8 cellular contexts compared by ENCODE assay signal in genomic region chr12:130871286-130872178, GRCh38. TPM values are rescaled to one million over a fixed set of nuclear protein-coding genes. Genes with fewer than 3 reads are reported as not detected.
DNase-seq lines count a peak whose midpoint lies in the region; ATAC-seq and TF ChIP-seq lines count a peak whose summit lies in the region.

RAN (plus strand) TSS chr12:130872066; CDS start chr12:130872594, 528 bp downstream.

- H3K27me3 ChIP-seq in parathyroid adenoma (ENCODE audit: control insufficient read depth, insufficient read depth, low read length), result no peaks in the 10 kb centered on the region
- no peaks in the 10 kb centered on the region for H3K27me3 ChIP-seq in tibial artery

- H3K4me2 ChIP-seq in parathyroid adenoma (ENCODE audit: low read length), result peak within 1 kb of the TSS; percentile 77

- H3K27ac ChIP-seq in parathyroid adenoma, result peak within 1 kb of the TSS; percentile 45
- peak within 1 kb of the TSS; percentile 77 to 85 for H3K27ac ChIP-seq in tibial artery

- H3K9ac ChIP-seq in parathyroid adenoma, result peak within 1 kb of the TSS; percentile 17

- peak; percentile 95 to 98 (median 97) for DNase-seq in NCI-H1417 (lab: John Stamatoyannopoulos, UW)
- peak; percentile 44 to 83 for DNase-seq in SW 1271 (lab: John Stamatoyannopoulos, UW)
- peak; percentile 86 for DNase-seq in activated naive CD8-positive, alpha-beta T cell treated with anti-CD3 and anti-CD28 coated beads, Interleukin-2, amount 50 U/mL, for 16 hours (ENCODE audit: low read depth, low spot score)
- DNase-seq in Right ventricle myocardium inferior (ENCODE audit: missing footprints), result peak; percentile 96
- peak; percentile 81 to 96 for DNase-seq in tibial artery

- H3K9me3 ChIP-seq in parathyroid adenoma (ENCODE audit: control insufficient read depth, low read length) (no peaks in the 10 kb centered on the region), tibial artery (no peaks in the 10 kb centered on the region)

- H3K4me3 ChIP-seq in parathyroid adenoma (ENCODE audit: low read depth, low read length) (peak within 1 kb of the TSS; percentile 52), tibial artery (peak within 1 kb of the TSS; percentile 76 to 79)

- TF ChIP-seq CTCF in parathyroid adenoma (IDR thresholded peaks at IDR 0.05), result no peak
- no peak for TF ChIP-seq CTCF in tibial artery (IDR thresholded peaks at IDR 0.05)

- TF ChIP-seq POLR2A in GM10847 (IDR thresholded peaks at IDR 0.05; ENCODE audit: extremely low read depth, insufficient read length), result peak; percentile 57

- H3K4me1 ChIP-seq in parathyroid adenoma (peaks cover 6% of the 10 kb centered on the region), tibial artery (peaks cover 0 to 24% (median 17%) of the 10 kb centered on the region in 4 donors)

- H2AFZ ChIP-seq in parathyroid adenoma, result peak within 1 kb of the TSS; percentile 98

- no peaks in the 10 kb centered on the region for H3K79me2 ChIP-seq in parathyroid adenoma

- H3K36me3 ChIP-seq in parathyroid adenoma (ENCODE audit: control insufficient read depth, insufficient read depth, low read length) (peaks cover 3% of the 10 kb centered on the region), tibial artery (peaks cover 29 to 30% (median 30%) of the 10 kb centered on the region in 3 donors)

- peak; percentile 82 for ATAC-seq in HG02678 (IDR thresholded peaks at IDR 0.05; ENCODE audit: unreplicated experiment)
- peak; percentile 94 for ATAC-seq in Right ventricle myocardium inferior

- intact Hi-C loops in Right ventricle myocardium inferior (cut with DNase I), result loop anchor here (2.0 kb wide), 1 partner anchor 33 kb away; the partner anchor contains the start of gene STX2
- intact Hi-C loops in tibial artery (cut with DNase I; ENCODE audit: low total_unique reads), result no loop called here

RNA-seq across cellular contexts. Expression of gene RAN, which starts in this region (rescaled TPM):
- 253 TPM for total RNA-seq in Right ventricle myocardium inferior

Comparison
In these comparisons a context has a peak if more than half of its experiments do, and no peak if none do; other contexts are left out.
1. Peak in every context shown above with its lines: DNase-seq, ATAC-seq, H3K4me3 ChIP-seq and H3K27ac ChIP-seq.